In the genomic region with DNA sequence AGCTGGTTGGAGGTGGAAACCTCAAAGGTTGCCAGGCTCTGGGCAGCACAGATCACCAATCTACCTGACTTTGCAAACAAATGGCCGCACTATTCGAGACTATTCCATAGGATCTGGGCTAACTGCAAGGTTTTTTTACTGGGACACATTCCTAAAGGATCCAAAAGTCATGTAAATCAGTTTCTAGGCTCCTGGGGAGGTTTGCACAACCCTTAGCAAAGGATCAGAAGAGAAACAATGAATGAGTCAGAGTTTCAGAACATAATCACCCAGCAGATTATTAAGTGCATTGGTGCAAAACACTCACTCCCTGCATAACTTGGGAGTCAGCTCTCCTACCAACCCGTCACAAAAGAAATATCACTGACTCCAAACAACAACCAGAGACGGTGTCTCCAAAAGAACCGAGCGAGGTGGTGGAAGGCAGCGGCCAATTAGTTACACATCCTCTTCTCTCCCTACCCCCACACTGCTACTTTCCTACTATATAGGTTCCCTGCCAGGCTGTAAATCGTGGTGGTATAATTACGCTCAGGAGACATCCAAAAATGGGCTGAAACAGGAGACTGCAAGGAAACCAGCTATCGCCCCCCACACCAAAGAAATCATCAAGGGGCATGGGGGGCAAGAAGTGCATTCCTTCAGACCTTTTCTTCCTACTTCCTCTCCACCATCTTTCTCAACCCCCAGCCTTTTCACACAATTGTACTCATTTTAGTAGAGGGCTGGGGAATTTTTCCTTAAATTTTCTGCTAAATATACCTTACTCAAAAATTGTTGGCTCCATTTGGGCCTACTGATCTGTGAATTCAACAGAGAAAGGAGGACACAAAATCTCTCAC, we compare ENCODE assay signal across 8 cellular contexts. TPM values are rescaled to one million over a fixed set of nuclear protein-coding genes. Genes with fewer than 3 reads are reported as not detected.
A peak's percentile ranks its signal among the peaks of the same experiment; 100 is the strongest.
DNase-seq lines count a peak whose midpoint lies in the region; ATAC-seq and TF ChIP-seq lines count a peak whose summit lies in the region.

No MANE protein-coding gene starts in this region.

- peak; percentile 5 for ATAC-seq in GM19397 (IDR thresholded peaks at IDR 0.05; ENCODE audit: unreplicated experiment)
- ATAC-seq in WTC11: peak; percentile 34

- H3K27ac Mint-ChIP-seq in Calu3 (ENCODE audit: unreplicated experiment): no peak overlapping the region
- H3K27ac Mint-ChIP-seq in WTC11: no peak overlapping the region

- TF ChIP-seq CTCF in Calu3 (IDR thresholded peaks at IDR 0.05; ENCODE audit: unreplicated experiment): no peak
- no peak for TF ChIP-seq CTCF in WTC11 (IDR thresholded peaks at IDR 0.05)
- no peak for TF ChIP-seq CTCF in fibroblast of villous mesenchyme (IDR thresholded peaks at IDR 0.05; ENCODE audit: insufficient read depth, low read depth, low read length)

- peak; percentile 75 for TF ChIP-seq EP300 in Ishikawa (IDR thresholded peaks at IDR 0.05; ENCODE audit: borderline replicate concordance)

- TSS peak; percentile 96 for BruUV-seq in Calu3 (replicated peaks; lab: Mats Ljungman, UMichigan)

- H3K27me3 Mint-ChIP-seq in Calu3 (ENCODE audit: unreplicated experiment) (no peaks in the 10 kb centered on the region), WTC11 (ENCODE audit: low read depth) (no peaks in the 10 kb centered on the region; the same call in 1 of the 2 replicates)

- H3K4me1 Mint-ChIP-seq in Calu3 (ENCODE audit: low read depth, unreplicated experiment): peaks cover 8% of the 10 kb centered on the region
- H3K4me1 Mint-ChIP-seq in WTC11: peaks cover 25% of the 10 kb centered on the region

- POLR2A ChIA-PET in WTC11 (lab: Charles Lee): interaction anchor here (0.9 to 2.2 kb wide), 7 partner anchors 55 to 516 kb away, joined by 3 to 11 read pairs (median 5); partner anchors contain the start of gene KLHDC10

- H3K36me3 Mint-ChIP-seq in Calu3 (ENCODE audit: insufficient read depth, unreplicated experiment) (peaks cover 5% of the 10 kb centered on the region), WTC11 (peaks cover 14% of the 10 kb centered on the region)

- H3K4me3 Mint-ChIP-seq in Calu3 (ENCODE audit: low read depth, unreplicated experiment) (no peak overlapping the region), WTC11 (no peak overlapping the region)

- no peaks in the 10 kb centered on the region for H3K9me3 Mint-ChIP-seq in Calu3 (ENCODE audit: low read depth, unreplicated experiment)
- H3K9me3 Mint-ChIP-seq in WTC11: peaks cover 9% of the 10 kb centered on the region

- H3K4me3 ChIP-seq in fibroblast of villous mesenchyme (ENCODE audit: low read depth, low read length): peak overlapping the region; percentile 76

- CTCF ChIA-PET in Calu3 (lab: Charles Lee): interaction anchor here (0.7 to 3.3 kb wide), 10 partner anchors 9 to 63 kb away, joined by 3 to 31 read pairs (median 4); no protein-coding TSS in a partner anchor
- CTCF ChIA-PET in WTC11 (lab: Charles Lee): interaction anchor here (1.0 to 1.8 kb wide), 6 partner anchors 10 to 120 kb away, joined by 3 to 7 read pairs (median 4); no protein-coding TSS in a partner anchor

- peak; percentile 32 for DNase-seq in Calu3
- peak; percentile 23 for DNase-seq in WTC11 (ENCODE audit: low spot score)
- DNase-seq in fibroblast of villous mesenchyme (ENCODE audit: low read depth): peak; percentile 90
- DNase-seq in non-pigmented ciliary epithelial cell (ENCODE audit: low read depth): peak; percentile 62
- DNase-seq in cerebellum (ENCODE audit: low spot score): no peak
- no peak for DNase-seq in DMS153 (lab: John Stamatoyannopoulos, UW)

- no peak for TF ChIP-seq RAD21 in Ishikawa (IDR thresholded peaks at IDR 0.05; ENCODE audit: low read depth)

- intact Hi-C loops in Calu3 (cut with micrococcal nuclease; ENCODE audit: unreplicated experiment): loop anchor here (2.0 to 5.0 kb wide), 3 partner anchors 43 to 122 kb away; no protein-coding TSS in a partner anchor

TF ChIP-seq in Ishikawa, 13 proteins besides CTCF, POLR2A, EP300 and RAD21:
- TF ChIP-seq TEAD4 (IDR thresholded peaks at IDR 0.05) (peak; percentile 86), TAF1 (IDR thresholded peaks at IDR 0.05; ENCODE audit: low read depth) (peak; percentile 25; the same call in 1 of the 2 replicates), ZBTB7A (IDR thresholded peaks at IDR 0.05; ENCODE audit: low read depth) (no peak), CEBPB (IDR thresholded peaks at IDR 0.05) (peak; percentile 95), FOXM1 (IDR thresholded peaks at IDR 0.05; ENCODE audit: borderline replicate concordance, low read depth) (0 out of 2 replicates have a peak, but pooled peaks have one; percentile 25), NFIC (IDR thresholded peaks at IDR 0.05) (peak; percentile 49; the same call in 1 of the 2 replicates), TCF12 (IDR thresholded peaks at IDR 0.05; ENCODE audit: low read depth) (0 out of 2 replicates have a peak, but pooled peaks have one; percentile 35), YY1 (IDR thresholded peaks at IDR 0.05; ENCODE audit: low read depth) (no peak)

TF ChIP-seq in WTC11, 78 proteins besides CTCF, POLR2A, EP300 and RAD21:
- TF ChIP-seq, protein P1, sequence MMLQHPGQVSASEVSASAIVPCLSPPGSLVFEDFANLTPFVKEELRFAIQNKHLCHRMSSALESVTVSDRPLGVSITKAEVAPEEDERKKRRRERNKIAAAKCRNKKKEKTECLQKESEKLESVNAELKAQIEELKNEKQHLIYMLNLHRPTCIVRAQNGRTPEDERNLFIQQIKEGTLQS (CRISPR knock-in tag; conservative IDR thresholded peaks at IDR 0.05): no peak
- 0 out of 2 replicates have a peak, but pooled peaks have one; percentile 59 for TF ChIP-seq ZNF281 (CRISPR knock-in tag; IDR thresholded peaks at IDR 0.05)
TF ChIP-seq in WTC11: peak in this region for 1.

RNA-seq across cellular contexts. Expression of gene UBE2H, which starts 3.2 kb away (rescaled TPM):
- total RNA-seq in Calu3 (2022) (103 and 115 TPM in 2 replicates), WTC11 (2021) (55.0 to 65.8 TPM (median 63.4 TPM) in 3 replicates), fibroblast of villous mesenchyme (48.6 and 69.1 TPM in 2 replicates), cerebellum (79.8 TPM)

Comparison
In these comparisons a context has a peak if more than half of its experiments do, and no peak if none do; other contexts are left out.
1. DNase-seq: peak in Calu3 (single experiment), WTC11 (single experiment), fibroblast of villous mesenchyme (single experiment) and non-pigmented ciliary epithelial cell (single experiment); none in cerebellum (single experiment) and DMS153 (single experiment).